2 cellular contexts compared by ENCODE assay signal in genomic region chr4:40990202-40990898, GRCh38.
TF ChIP-seq lines count a peak whose summit lies in the region.

No MANE protein-coding gene starts in this region.

TF ChIP-seq in IMR-90, 13 proteins besides CTCF, POLR2A, EP300 and RAD21 (continued from another document):
- TF ChIP-seq, protein P1, sequence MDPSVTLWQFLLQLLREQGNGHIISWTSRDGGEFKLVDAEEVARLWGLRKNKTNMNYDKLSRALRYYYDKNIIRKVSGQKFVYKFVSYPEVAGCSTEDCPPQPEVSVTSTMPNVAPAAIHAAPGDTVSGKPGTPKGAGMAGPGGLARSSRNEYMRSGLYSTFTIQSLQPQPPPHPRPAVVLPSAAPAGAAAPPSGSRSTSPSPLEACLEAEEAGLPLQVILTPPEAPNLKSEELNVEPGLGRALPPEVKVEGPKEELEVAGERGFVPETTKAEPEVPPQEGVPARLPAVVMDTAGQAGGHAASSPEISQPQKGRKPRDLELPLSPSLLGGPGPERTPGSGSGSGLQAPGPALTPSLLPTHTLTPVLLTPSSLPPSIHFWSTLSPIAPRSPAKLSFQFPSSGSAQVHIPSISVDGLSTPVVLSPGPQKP (IDR thresholded peaks at IDR 0.05; ENCODE audit: borderline replicate concordance, low read depth, low read length): peak; percentile 80; the same call in 1 of the 2 replicates
- peak; percentile 44; the same call in 1 of the 2 replicates for TF ChIP-seq NFE2L2 (IDR thresholded peaks at IDR 0.05; ENCODE audit: low read depth, low read length)
- peak; percentile 35 for TF ChIP-seq MAFK (IDR thresholded peaks at IDR 0.05; ENCODE audit: low read depth, low read length)
- no peak for TF ChIP-seq MXI1 (IDR thresholded peaks at IDR 0.05; ENCODE audit: borderline replicate concordance, low read depth, low read length)
- TF ChIP-seq FOS (IDR thresholded peaks at IDR 0.05; ENCODE audit: low read depth, low read length): peak; percentile 81
- TF ChIP-seq BHLHE40 (IDR thresholded peaks at IDR 0.05; ENCODE audit: low read depth, low read length): no peak
- TF ChIP-seq RCOR1 (IDR thresholded peaks at IDR 0.05; ENCODE audit: insufficient replicate concordance, low read length): no peak
TF ChIP-seq in IMR-90: peak in this region for 6.

TF ChIP-seq in GM12878, 131 proteins besides CTCF, POLR2A, EP300 and RAD21 (continued from another document and continues in another):
- TF ChIP-seq, protein P2, sequence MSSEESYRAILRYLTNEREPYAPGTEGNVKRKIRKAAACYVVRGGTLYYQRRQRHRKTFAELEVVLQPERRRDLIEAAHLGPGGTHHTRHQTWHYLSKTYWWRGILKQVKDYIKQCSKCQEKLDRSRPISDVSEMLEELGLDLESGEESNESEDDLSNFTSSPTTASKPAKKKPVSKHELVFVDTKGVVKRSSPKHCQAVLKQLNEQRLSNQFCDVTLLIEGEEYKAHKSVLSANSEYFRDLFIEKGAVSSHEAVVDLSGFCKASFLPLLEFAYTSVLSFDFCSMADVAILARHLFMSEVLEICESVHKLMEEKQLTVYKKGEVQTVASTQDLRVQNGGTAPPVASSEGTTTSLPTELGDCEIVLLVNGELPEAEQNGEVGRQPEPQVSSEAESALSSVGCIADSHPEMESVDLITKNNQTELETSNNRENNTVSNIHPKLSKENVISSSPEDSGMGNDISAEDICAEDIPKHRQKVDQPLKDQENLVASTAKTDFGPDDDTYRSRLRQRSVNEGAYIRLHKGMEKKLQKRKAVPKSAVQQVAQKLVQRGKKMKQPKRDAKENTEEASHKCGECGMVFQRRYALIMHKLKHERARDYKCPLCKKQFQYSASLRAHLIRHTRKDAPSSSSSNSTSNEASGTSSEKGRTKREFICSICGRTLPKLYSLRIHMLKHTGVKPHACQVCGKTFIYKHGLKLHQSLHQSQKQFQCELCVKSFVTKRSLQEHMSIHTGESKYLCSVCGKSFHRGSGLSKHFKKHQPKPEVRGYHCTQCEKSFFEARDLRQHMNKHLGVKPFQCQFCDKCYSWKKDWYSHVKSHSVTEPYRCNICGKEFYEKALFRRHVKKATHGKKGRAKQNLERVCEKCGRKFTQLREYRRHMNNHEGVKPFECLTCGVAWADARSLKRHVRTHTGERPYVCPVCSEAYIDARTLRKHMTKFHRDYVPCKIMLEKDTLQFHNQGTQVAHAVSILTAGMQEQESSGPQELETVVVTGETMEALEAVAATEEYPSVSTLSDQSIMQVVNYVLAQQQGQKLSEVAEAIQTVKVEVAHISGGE (CRISPR knock-in tag; IDR thresholded peaks at IDR 0.05): no peak
- TF ChIP-seq ATF2 (IDR thresholded peaks at IDR 0.05; ENCODE audit: low read length) (no peak), SRF (IDR thresholded peaks at IDR 0.05; ENCODE audit: low read depth in 2 of 2, low read length in 2 of 2) (peak; percentile 55 to 62; a peak in 2 of 4 replicates), ZBED1 (IDR thresholded peaks at IDR 0.05; ENCODE audit: borderline replicate concordance) (no peak), SMARCA5 (IDR thresholded peaks at IDR 0.05) (no peak), MEF2B (IDR thresholded peaks at IDR 0.05; ENCODE audit: partially characterized antibody, poor library complexity, severe bottlenecking) (no peak), RELA (IDR thresholded peaks at IDR 0.05; ENCODE audit: borderline replicate concordance, partially characterized antibody) (no peak), FOS (IDR thresholded peaks at IDR 0.05; ENCODE audit: borderline replicate concordance, extremely low read depth, insufficient read length) (no peak), MTA2 (IDR thresholded peaks at IDR 0.05; ENCODE audit: low read depth) (no peak), SMAD1 (IDR thresholded peaks at IDR 0.05; ENCODE audit: low read depth, partially characterized antibody) (no peak), SPI1 (IDR thresholded peaks at IDR 0.05; ENCODE audit: borderline replicate concordance, insufficient read depth, low read depth, low read length) (0 out of 2 replicates have a peak, but pooled peaks have one; percentile 13), TARDBP (IDR thresholded peaks at IDR 0.05; ENCODE audit: borderline replicate concordance) (no peak), MYC (IDR thresholded peaks at IDR 0.05; ENCODE audit: insufficient read depth, insufficient read length, insufficient replicate concordance, low read length, severe bottlenecking) (no peak), CBX3 (IDR thresholded peaks at IDR 0.05; ENCODE audit: borderline replicate concordance, low read depth) (no peak), YY1 (IDR thresholded peaks at IDR 0.05; ENCODE audit: low read depth, low read length) (no peak), NR2F1 (conservative IDR thresholded peaks at IDR 0.05) (no peak), RB1 (IDR thresholded peaks at IDR 0.05; ENCODE audit: borderline replicate concordance) (no peak), KAT2A (conservative IDR thresholded peaks at IDR 0.05; ENCODE audit: control insufficient read depth, low read depth, low read length) (no peak), SREBF2 (IDR thresholded peaks at IDR 0.05; ENCODE audit: low read length) (no peak), ZZZ3 (IDR thresholded peaks at IDR 0.05; ENCODE audit: control insufficient read depth, insufficient read length, low read depth) (no peak), ATF7 (IDR thresholded peaks at IDR 0.05; ENCODE audit: low read depth) (no peak), ZNF274 (IDR thresholded peaks at IDR 0.05; ENCODE audit: insufficient read depth, insufficient read length) (no peak), IKZF2 (IDR thresholded peaks at IDR 0.05) (no peak), NFXL1 (IDR thresholded peaks at IDR 0.05; ENCODE audit: borderline replicate concordance) (no peak), ETV6 (conservative IDR thresholded peaks at IDR 0.05 in 1 of 2, IDR thresholded peaks at IDR 0.05 in 1 of 2; ENCODE audit: borderline replicate concordance in 1 of 2, low read depth in 1 of 2) (peak in 1 of 2 experiments; percentile 24; a peak in 1 of 4 replicates), E2F8 (IDR thresholded peaks at IDR 0.05; ENCODE audit: low read depth, partially characterized antibody) (no peak)
- TF ChIP-seq, protein P3, sequence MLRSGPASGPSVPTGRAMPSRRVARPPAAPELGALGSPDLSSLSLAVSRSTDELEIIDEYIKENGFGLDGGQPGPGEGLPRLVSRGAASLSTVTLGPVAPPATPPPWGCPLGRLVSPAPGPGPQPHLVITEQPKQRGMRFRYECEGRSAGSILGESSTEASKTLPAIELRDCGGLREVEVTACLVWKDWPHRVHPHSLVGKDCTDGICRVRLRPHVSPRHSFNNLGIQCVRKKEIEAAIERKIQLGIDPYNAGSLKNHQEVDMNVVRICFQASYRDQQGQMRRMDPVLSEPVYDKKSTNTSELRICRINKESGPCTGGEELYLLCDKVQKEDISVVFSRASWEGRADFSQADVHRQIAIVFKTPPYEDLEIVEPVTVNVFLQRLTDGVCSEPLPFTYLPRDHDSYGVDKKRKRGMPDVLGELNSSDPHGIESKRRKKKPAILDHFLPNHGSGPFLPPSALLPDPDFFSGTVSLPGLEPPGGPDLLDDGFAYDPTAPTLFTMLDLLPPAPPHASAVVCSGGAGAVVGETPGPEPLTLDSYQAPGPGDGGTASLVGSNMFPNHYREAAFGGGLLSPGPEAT (IDR thresholded peaks at IDR 0.05; ENCODE audit: low read depth): no peak
- TF ChIP-seq, protein P4, sequence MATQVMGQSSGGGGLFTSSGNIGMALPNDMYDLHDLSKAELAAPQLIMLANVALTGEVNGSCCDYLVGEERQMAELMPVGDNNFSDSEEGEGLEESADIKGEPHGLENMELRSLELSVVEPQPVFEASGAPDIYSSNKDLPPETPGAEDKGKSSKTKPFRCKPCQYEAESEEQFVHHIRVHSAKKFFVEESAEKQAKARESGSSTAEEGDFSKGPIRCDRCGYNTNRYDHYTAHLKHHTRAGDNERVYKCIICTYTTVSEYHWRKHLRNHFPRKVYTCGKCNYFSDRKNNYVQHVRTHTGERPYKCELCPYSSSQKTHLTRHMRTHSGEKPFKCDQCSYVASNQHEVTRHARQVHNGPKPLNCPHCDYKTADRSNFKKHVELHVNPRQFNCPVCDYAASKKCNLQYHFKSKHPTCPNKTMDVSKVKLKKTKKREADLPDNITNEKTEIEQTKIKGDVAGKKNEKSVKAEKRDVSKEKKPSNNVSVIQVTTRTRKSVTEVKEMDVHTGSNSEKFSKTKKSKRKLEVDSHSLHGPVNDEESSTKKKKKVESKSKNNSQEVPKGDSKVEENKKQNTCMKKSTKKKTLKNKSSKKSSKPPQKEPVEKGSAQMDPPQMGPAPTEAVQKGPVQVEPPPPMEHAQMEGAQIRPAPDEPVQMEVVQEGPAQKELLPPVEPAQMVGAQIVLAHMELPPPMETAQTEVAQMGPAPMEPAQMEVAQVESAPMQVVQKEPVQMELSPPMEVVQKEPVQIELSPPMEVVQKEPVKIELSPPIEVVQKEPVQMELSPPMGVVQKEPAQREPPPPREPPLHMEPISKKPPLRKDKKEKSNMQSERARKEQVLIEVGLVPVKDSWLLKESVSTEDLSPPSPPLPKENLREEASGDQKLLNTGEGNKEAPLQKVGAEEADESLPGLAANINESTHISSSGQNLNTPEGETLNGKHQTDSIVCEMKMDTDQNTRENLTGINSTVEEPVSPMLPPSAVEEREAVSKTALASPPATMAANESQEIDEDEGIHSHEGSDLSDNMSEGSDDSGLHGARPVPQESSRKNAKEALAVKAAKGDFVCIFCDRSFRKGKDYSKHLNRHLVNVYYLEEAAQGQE (IDR thresholded peaks at IDR 0.05; ENCODE audit: low read depth, low read length): no peak
- TF ChIP-seq, protein P5, sequence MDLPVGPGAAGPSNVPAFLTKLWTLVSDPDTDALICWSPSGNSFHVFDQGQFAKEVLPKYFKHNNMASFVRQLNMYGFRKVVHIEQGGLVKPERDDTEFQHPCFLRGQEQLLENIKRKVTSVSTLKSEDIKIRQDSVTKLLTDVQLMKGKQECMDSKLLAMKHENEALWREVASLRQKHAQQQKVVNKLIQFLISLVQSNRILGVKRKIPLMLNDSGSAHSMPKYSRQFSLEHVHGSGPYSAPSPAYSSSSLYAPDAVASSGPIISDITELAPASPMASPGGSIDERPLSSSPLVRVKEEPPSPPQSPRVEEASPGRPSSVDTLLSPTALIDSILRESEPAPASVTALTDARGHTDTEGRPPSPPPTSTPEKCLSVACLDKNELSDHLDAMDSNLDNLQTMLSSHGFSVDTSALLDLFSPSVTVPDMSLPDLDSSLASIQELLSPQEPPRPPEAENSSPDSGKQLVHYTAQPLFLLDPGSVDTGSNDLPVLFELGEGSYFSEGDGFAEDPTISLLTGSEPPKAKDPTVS (IDR thresholded peaks at IDR 0.05; ENCODE audit: low read depth, low read length): no peak
- TF ChIP-seq, protein P6, sequence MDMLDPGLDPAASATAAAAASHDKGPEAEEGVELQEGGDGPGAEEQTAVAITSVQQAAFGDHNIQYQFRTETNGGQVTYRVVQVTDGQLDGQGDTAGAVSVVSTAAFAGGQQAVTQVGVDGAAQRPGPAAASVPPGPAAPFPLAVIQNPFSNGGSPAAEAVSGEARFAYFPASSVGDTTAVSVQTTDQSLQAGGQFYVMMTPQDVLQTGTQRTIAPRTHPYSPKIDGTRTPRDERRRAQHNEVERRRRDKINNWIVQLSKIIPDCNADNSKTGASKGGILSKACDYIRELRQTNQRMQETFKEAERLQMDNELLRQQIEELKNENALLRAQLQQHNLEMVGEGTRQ (IDR thresholded peaks at IDR 0.05; ENCODE audit: borderline replicate concordance, low read depth, low read length): no peak
- TF ChIP-seq, protein P7, sequence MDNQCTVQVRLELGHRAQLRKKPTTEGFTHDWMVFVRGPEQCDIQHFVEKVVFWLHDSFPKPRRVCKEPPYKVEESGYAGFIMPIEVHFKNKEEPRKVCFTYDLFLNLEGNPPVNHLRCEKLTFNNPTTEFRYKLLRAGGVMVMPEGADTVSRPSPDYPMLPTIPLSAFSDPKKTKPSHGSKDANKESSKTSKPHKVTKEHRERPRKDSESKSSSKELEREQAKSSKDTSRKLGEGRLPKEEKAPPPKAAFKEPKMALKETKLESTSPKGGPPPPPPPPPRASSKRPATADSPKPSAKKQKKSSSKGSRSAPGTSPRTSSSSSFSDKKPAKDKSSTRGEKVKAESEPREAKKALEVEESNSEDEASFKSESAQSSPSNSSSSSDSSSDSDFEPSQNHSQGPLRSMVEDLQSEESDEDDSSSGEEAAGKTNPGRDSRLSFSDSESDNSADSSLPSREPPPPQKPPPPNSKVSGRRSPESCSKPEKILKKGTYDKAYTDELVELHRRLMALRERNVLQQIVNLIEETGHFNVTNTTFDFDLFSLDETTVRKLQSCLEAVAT (IDR thresholded peaks at IDR 0.05): no peak
- TF ChIP-seq, protein P8, sequence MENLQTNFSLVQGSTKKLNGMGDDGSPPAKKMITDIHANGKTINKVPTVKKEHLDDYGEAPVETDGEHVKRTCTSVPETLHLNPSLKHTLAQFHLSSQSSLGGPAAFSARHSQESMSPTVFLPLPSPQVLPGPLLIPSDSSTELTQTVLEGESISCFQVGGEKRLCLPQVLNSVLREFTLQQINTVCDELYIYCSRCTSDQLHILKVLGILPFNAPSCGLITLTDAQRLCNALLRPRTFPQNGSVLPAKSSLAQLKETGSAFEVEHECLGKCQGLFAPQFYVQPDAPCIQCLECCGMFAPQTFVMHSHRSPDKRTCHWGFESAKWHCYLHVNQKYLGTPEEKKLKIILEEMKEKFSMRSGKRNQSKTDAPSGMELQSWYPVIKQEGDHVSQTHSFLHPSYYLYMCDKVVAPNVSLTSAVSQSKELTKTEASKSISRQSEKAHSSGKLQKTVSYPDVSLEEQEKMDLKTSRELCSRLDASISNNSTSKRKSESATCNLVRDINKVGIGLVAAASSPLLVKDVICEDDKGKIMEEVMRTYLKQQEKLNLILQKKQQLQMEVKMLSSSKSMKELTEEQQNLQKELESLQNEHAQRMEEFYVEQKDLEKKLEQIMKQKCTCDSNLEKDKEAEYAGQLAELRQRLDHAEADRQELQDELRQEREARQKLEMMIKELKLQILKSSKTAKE (IDR thresholded peaks at IDR 0.05; ENCODE audit: low read depth, poor library complexity, severe bottlenecking): no peak
